8 cellular contexts compared by ENCODE assay signal in the genomic region with DNA sequence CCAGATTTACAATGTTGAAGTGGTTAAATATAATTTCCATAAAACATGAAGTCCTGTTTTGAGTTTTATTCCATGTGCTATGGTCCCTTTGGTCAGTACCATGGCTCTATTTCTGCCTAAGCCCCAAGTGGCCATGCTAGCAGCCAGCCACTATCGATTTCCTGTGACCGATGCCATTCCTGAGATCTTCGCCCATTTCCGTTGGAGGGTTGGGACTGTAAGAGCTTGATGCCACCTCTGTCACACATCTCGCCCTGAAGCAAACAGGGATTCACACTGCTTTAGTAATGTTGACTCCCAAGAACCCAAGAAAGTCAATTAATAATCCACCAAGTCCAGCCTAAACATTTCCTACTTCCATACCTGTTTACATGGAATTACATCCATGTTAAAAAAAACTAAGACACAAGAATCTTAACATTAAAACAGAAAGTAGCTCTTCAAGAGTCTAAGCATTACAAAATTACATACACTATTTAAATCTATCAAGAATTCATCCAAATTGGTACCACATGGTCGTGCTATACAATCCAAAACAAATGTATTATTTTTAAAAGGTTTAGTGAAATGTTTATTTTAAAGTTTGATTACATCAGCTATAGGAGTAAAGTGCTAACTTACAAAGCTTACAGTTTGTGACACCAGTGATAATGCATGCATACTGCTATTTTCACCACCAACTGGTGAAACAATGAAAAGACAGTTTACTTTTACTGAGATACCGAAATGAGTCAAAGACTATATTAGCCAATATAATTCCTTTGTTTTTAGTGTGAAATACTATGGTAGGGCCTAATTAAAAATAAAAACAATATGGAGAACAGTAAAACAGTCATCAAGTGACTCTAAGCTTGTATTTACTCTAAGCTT. TPM values are rescaled to one million over a fixed set of nuclear protein-coding genes. Genes with fewer than 3 reads are reported as not detected.
DNase-seq lines count a peak whose midpoint lies in the region; ATAC-seq, FAIRE-seq and TF ChIP-seq lines count a peak whose summit lies in the region.

No MANE protein-coding gene starts in this region.

- peaks cover 24% of the 10 kb centered on the region for H4K20me1 ChIP-seq in mammary epithelial cell (ENCODE audit: insufficient read depth, low read length)

- peak; percentile 40 to 46 for TF ChIP-seq CTCF in mammary epithelial cell (conservative IDR thresholded peaks at IDR 0.05 in 1 of 2, IDR thresholded peaks at IDR 0.05 in 1 of 2; ENCODE audit: extremely low read depth in 1 of 2, insufficient read depth in 1 of 2, low read depth in 1 of 2, low read length in 2 of 2)

- FAIRE-seq in HTR-8/SVneo (lab: Jason Lieb, UNC) = no peak

- no TSS peak for BruUV-seq in mammary epithelial cell (replicated peaks; lab: Mats Ljungman, UMichigan)

- CTCF ChIA-PET in mammary epithelial cell (lab: Charles Lee; ENCODE audit: low non-redundant PET) = interaction anchor here (0.5 to 0.7 kb wide), 3 partner anchors 36 to 455 kb away, joined by 3 to 4 read pairs (median 4); a partner anchor contains a TSS

- H3K9ac ChIP-seq in mammary epithelial cell (ENCODE audit: insufficient read depth, low read length) (peak overlapping the region; percentile 100), mucosa of rectum (ENCODE audit: low read depth in 1 of 2, low read length in 2 of 2) (no peak overlapping the region)

- H3K4me1 ChIP-seq in mammary epithelial cell (ENCODE audit: insufficient read depth, low read length) (peaks cover 24% of the 10 kb centered on the region), mucosa of rectum (ENCODE audit: control insufficient read depth in 2 of 2, insufficient read depth in 2 of 2, low read length in 2 of 2) (peaks cover 22 to 32% of the 10 kb centered on the region in 2 donors)

- ATAC-seq in HG03159 (IDR thresholded peaks at IDR 0.05; ENCODE audit: unreplicated experiment) (no peak), GM18870 (IDR thresholded peaks at IDR 0.05; ENCODE audit: unreplicated experiment) (no peak)

- H3K27me3 ChIP-seq in mammary epithelial cell (ENCODE audit: insufficient read depth, low read length) (no peaks in the 10 kb centered on the region), mucosa of rectum (ENCODE audit: control insufficient read depth in 2 of 2, insufficient read depth in 2 of 2, low read length in 2 of 2) (no peaks in the 10 kb centered on the region)

- peak overlapping the region; percentile 80 for H3K4me2 ChIP-seq in mammary epithelial cell (ENCODE audit: insufficient read depth, low read depth, low read length)

- dilution Hi-C loops in mammary epithelial cell (cut with HindIII; ENCODE audit: low sequenced_read_pairs) = loop anchor here (5.0 to 10.0 kb wide), 3 partner anchors 33 to 138 kb away; a partner anchor contains a TSS

- DNase-seq in NCI-H226 (peak; percentile 14), mammary epithelial cell (peak; percentile 56), NCI-H2107 treated with DMSO at 0.1 percent for 48 hours (lab: John Stamatoyannopoulos, UW; ENCODE audit: unreplicated experiment) (no peak), HTR-8/SVneo (ENCODE audit: insufficient read length, low spot score) (no peak)

- H3K36me3 ChIP-seq in mammary epithelial cell (ENCODE audit: insufficient read depth, low read length) = peaks cover 28% of the 10 kb centered on the region
- peaks cover 48 to 52% of the 10 kb centered on the region in 2 donors for H3K36me3 ChIP-seq in mucosa of rectum (ENCODE audit: control insufficient read depth in 2 of 2, insufficient read depth in 2 of 2, low read length in 2 of 2)

- H3K4me3 ChIP-seq in GM08714 (ENCODE audit: low read length) = peak overlapping the region; percentile 90
- H3K4me3 ChIP-seq in mammary epithelial cell (replicated peaks in 1 of 3; ENCODE audit: insufficient read depth in 1 of 3, low read depth in 2 of 3, low read length in 3 of 3) = peak overlapping the region; percentile 78 to 93 (median 86)
- peak overlapping the region; percentile 79 to 99 for H3K4me3 ChIP-seq in mucosa of rectum (ENCODE audit: low read length in 2 of 2)

- 10% methylated on average over 7 of the region's 7 CpGs for WGBS in mammary epithelial cell (ENCODE audit: low coverage, missing lambda C conversion rate)

- no peak overlapping the region for H2AFZ ChIP-seq in mammary epithelial cell (ENCODE audit: low read depth, low read length)

- H3K79me2 ChIP-seq in mammary epithelial cell (ENCODE audit: insufficient read depth, low read length) = peaks cover 80% of the 10 kb centered on the region

- in situ Hi-C loops in mammary epithelial cell (cut with MboI; ENCODE audit: low sequenced_read_pairs in 2 of 2) = loop anchor here in 1 of 2 donors (5.0 kb wide), 1 partner anchor 143 kb away; no protein-coding TSS in a partner anchor

- H3K9me3 ChIP-seq in mammary epithelial cell (replicated peaks; ENCODE audit: insufficient read depth, low read length) (no peaks in the 10 kb centered on the region), mucosa of rectum (ENCODE audit: control insufficient read depth in 2 of 2, low read length in 2 of 2) (no peaks in the 10 kb centered on the region)

- H3K27ac ChIP-seq in mammary epithelial cell (ENCODE audit: insufficient read depth, low read depth, low read length) (peak overlapping the region; percentile 95), mucosa of rectum (ENCODE audit: low read depth in 2 of 2, low read length in 2 of 2) (peak overlapping the region in 1 of 2 donors; percentile 13)

- intact Hi-C loops in mammary epithelial cell (cut with micrococcal nuclease) = no loop called here

RNA-seq across cellular contexts. Expression of a gene that starts 2.5 kb away (rescaled TPM):
- total RNA-seq in mammary epithelial cell = 100 to 1,000 TPM; 188 to 283 TPM
- polyA plus RNA-seq in mammary epithelial cell = 27.2 TPM
- polyA minus RNA-seq in mammary epithelial cell = 272 TPM

RNA-seq across cellular contexts. Expression of a gene that starts 32.3 kb away (rescaled TPM):
- total RNA-seq in mammary epithelial cell = 10 to 100 TPM; 24.0 to 39.7 TPM
- 19.5 TPM for polyA plus RNA-seq in mammary epithelial cell
- polyA minus RNA-seq in mammary epithelial cell = 24.9 TPM

RNA-seq across cellular contexts. Expression of a gene that starts 40.3 kb away (rescaled TPM):
- total RNA-seq in mammary epithelial cell = 100 to 1,000 TPM; 113 to 176 TPM
- polyA plus RNA-seq in mammary epithelial cell = 386 TPM
- polyA minus RNA-seq in mammary epithelial cell = 17.3 TPM

RNA-seq across cellular contexts. Expression of a gene that starts 40.4 kb away (rescaled TPM):
- 10 to 100 TPM; 28.8 to 33.0 TPM for total RNA-seq in mammary epithelial cell
- polyA plus RNA-seq in mammary epithelial cell = 44.8 TPM
- polyA minus RNA-seq in mammary epithelial cell = 57.3 TPM

Comparison
In these comparisons a context has a peak if more than half of its experiments do, and no peak if none do; other contexts are left out.
1. DNase-seq: peak in NCI-H226 (single experiment) and mammary epithelial cell (single experiment); none in NCI-H2107 treated with DMSO at 0.1 percent for 48 hours (single experiment) and HTR-8/SVneo (single experiment).
2. Peak in every context shown above with its lines, with median percentiles within 50 percentile points of each other: H3K4me3 ChIP-seq.